In genomic region chr20:29445050-29445907, GRCh38 we compare ENCODE assay signal across 8 cellular contexts.
DNase-seq lines count a peak whose midpoint lies in the region; ATAC-seq and TF ChIP-seq lines count a peak whose summit lies in the region.
"Not testable (repeated sequence)": the region's sequence is repeated elsewhere in the genome, so short reads cannot be mapped to it uniquely, and the experiment has no call there.

No MANE protein-coding gene starts in this region.

- POLR2A ChIA-PET in Panc1 (lab: Charles Lee) = not testable (repeated sequence)

- not testable (repeated sequence) for H3K9me3 ChIP-seq in CD4-positive, CD25-positive, alpha-beta regulatory T cell (ENCODE audit: control insufficient read depth in 2 of 2, low read length in 2 of 2); Panc1 (ENCODE audit: control insufficient read depth, insufficient read depth, low read depth, low read length)

- H3K27me3 Mint-ChIP-seq in CD4-positive, CD25-positive, alpha-beta regulatory T cell = not testable (repeated sequence)

- not testable (repeated sequence) for H3K27ac Mint-ChIP-seq in CD4-positive, CD25-positive, alpha-beta regulatory T cell

- in situ Hi-C loops in Panc1 (cut with HindIII; ENCODE audit: low pct_unique_long_range_greater_than_20kb, low sequenced_read_pairs) = not testable (repeated sequence)

- ATAC-seq in CD4-positive, CD25-positive, alpha-beta regulatory T cell (ENCODE audit: low read depth in 2 of 2) = peak; percentile 78 to 94
- peak; percentile 72 for ATAC-seq in GM21390 (IDR thresholded peaks at IDR 0.05; ENCODE audit: unreplicated experiment)
- ATAC-seq in Panc1 = peak; percentile 99

- not testable (repeated sequence) for H3K36me3 Mint-ChIP-seq in CD4-positive, CD25-positive, alpha-beta regulatory T cell

- intact Hi-C loops in Panc1 (cut with micrococcal nuclease; ENCODE audit: unreplicated experiment) = loop anchor here (10.0 kb wide), 1 partner anchor 320 kb away; no protein-coding TSS in a partner anchor

- TF ChIP-seq POLR2A in NB4 (IDR thresholded peaks at IDR 0.05; ENCODE audit: extremely low read depth, insufficient read length) = not testable (repeated sequence)

- CTCF ChIA-PET in Panc1 (lab: Charles Lee) = interaction anchor here (0.7 kb wide), 1 partner anchor 9 kb away, joined by 3 read pairs; no protein-coding TSS in a partner anchor

- BruUV-seq in Panc1 (replicated peaks; lab: Mats Ljungman, UMichigan) = not testable (repeated sequence)

- not testable (repeated sequence) for H3K4me3 ChIP-seq in CD4-positive, CD25-positive, alpha-beta regulatory T cell (ENCODE audit: low read depth, low read length); NB4 (ENCODE audit: low read depth, low read length)
- H3K4me3 ChIP-seq in Panc1 (ENCODE audit: low read depth in 2 of 2, low read length in 2 of 2) = peak overlapping the region; percentile 51 to 74

- H3K4me3 Mint-ChIP-seq in CD4-positive, CD25-positive, alpha-beta regulatory T cell = peak overlapping the region in 2 of 4 donors; percentile 59 to 68

- H3K27me3 ChIP-seq in CD4-positive, CD25-positive, alpha-beta regulatory T cell (ENCODE audit: control insufficient read depth, insufficient read depth, low read length); Panc1 (ENCODE audit: control insufficient read depth, insufficient read depth, low read length): not testable (repeated sequence)

- DNase-seq in CD4-positive, CD25-positive, alpha-beta regulatory T cell = peak; percentile 12 to 68 (median 23)
- peak; percentile 65 for DNase-seq in NB4 (ENCODE audit: low read depth)
- DNase-seq in Panc1 (ENCODE audit: low read depth, low spot score) = peak; percentile 84
- peak; percentile 29 for DNase-seq in activated T-cell treated with anti-CD3 and anti-CD28 coated beads, Interleukin-2, amount 50 U/mL, for 1 hour
- DNase-seq in epithelial cell of prostate (ENCODE audit: low read depth, low spot score) = peak; percentile 48
- DNase-seq in lung microvascular endothelial cell (ENCODE audit: low read depth in 2 of 2) = peak; percentile 69 to 80
- peak; percentile 41 for DNase-seq in stimulated activated CD4-positive, alpha-beta T cell treated with anti-CD3 and anti-CD28 coated beads, Interleukin-4, amount 100 ng/mL, for 1 hour

- H3K9me3 Mint-ChIP-seq in CD4-positive, CD25-positive, alpha-beta regulatory T cell = not testable (repeated sequence)

- H3K36me3 ChIP-seq in CD4-positive, CD25-positive, alpha-beta regulatory T cell (ENCODE audit: control insufficient read depth, insufficient read depth, low read length); Panc1 (ENCODE audit: control insufficient read depth, insufficient read depth, low read length): not testable (repeated sequence)

- H3K4me1 Mint-ChIP-seq in CD4-positive, CD25-positive, alpha-beta regulatory T cell = not testable (repeated sequence)

- not testable (repeated sequence) for H3K27ac ChIP-seq in CD4-positive, CD25-positive, alpha-beta regulatory T cell (ENCODE audit: insufficient read depth, low read length, poor library complexity, severe bottlenecking); epithelial cell of prostate
- H3K27ac ChIP-seq in Panc1 (ENCODE audit: low read length) = peak overlapping the region; percentile 48

- not testable (repeated sequence) for TF ChIP-seq CTCF in NB4 (IDR thresholded peaks at IDR 0.05; ENCODE audit: low read depth, low read length); Panc1 (IDR thresholded peaks at IDR 0.05)

- not testable (repeated sequence) for H3K4me1 ChIP-seq in CD4-positive, CD25-positive, alpha-beta regulatory T cell (ENCODE audit: control insufficient read depth, insufficient read depth, low read length, poor library complexity, severe bottlenecking); Panc1 (ENCODE audit: control insufficient read depth, insufficient read depth, low read length)

Comparison
In these comparisons a context has a peak if more than half of its experiments do, and no peak if none do; other contexts are left out.
1. DNase-seq: peak in every context shown above with its lines; median percentile 84 in Panc1; 74 in lung microvascular endothelial cell; 65 in NB4; 48 in epithelial cell of prostate; 41 in stimulated activated CD4-positive, alpha-beta T cell treated with anti-CD3 and anti-CD28 coated beads, Interleukin-4, amount 100 ng/mL, for 1 hour; 29 in activated T-cell treated with anti-CD3 and anti-CD28 coated beads, Interleukin-2, amount 50 U/mL, for 1 hour; 23 in CD4-positive, CD25-positive, alpha-beta regulatory T cell.